8 cellular contexts compared by ENCODE assay signal in genomic region chr11:62786318-62787004, GRCh38. TPM values are rescaled to one million over a fixed set of nuclear protein-coding genes. Genes with fewer than 3 reads are reported as not detected.
DNase-seq lines count a peak whose midpoint lies in the region; ATAC-seq and TF ChIP-seq lines count a peak whose summit lies in the region.

No MANE protein-coding gene starts in this region.

- peak; percentile 60 for DNase-seq in DMS79 (lab: John Stamatoyannopoulos, UW)
- DNase-seq in RKO (ENCODE audit: low spot score): peak; percentile 89
- peak; percentile 81 for DNase-seq in activated T-helper 2 cell treated with anti-CD3 and anti-CD28 coated beads, Interferon-gamma antibody, Interleukin-2, Interleukin-4, amounts not matched to agents 10 μg/mL and 5 μg/mL and 100 μg/mL, durations not matched to agents 14 hours and 24 hours and 36 hours (ENCODE audit: low spot score)
- DNase-seq in fibroblast of lung (ENCODE audit: low read depth in 2 of 2): peak; percentile 68 to 78
- peak; percentile 73 to 90 (median 85) for DNase-seq in naive thymus-derived CD8-positive, alpha-beta T cell
- DNase-seq in stimulated activated naive B cell treated with anti-CD40 and anti-IgM and Interleukin-4, amounts not matched to agents 10 μg/mL and 1 μg/mL and 100 μg/mL, for 72 hours: peak; percentile 87

- peaks cover 46% of the 10 kb centered on the region for H3K36me3 Mint-ChIP-seq in activated T-helper 2 cell treated with anti-CD3 and anti-CD28 coated beads, Interferon-gamma antibody, Interleukin-2, Interleukin-4, amounts not matched to agents 10 μg/mL and 5 μg/mL and 100 μg/mL, durations not matched to agents 14 hours and 24 hours and 36 hours (ENCODE audit: low read depth)
- peaks cover 0 to 32% (median 0%) of the 10 kb centered on the region in 3 donors for H3K36me3 Mint-ChIP-seq in naive thymus-derived CD8-positive, alpha-beta T cell
- peaks cover 43 to 52% of the 10 kb centered on the region in 2 donors for H3K36me3 Mint-ChIP-seq in stimulated activated naive B cell treated with anti-CD40 and anti-IgM and Interleukin-4, amounts not matched to agents 10 μg/mL and 1 μg/mL and 100 μg/mL, for 72 hours

- no peaks in the 10 kb centered on the region for H3K27me3 Mint-ChIP-seq in activated T-helper 2 cell treated with anti-CD3 and anti-CD28 coated beads, Interferon-gamma antibody, Interleukin-2, Interleukin-4, amounts not matched to agents 10 μg/mL and 5 μg/mL and 100 μg/mL, durations not matched to agents 14 hours and 24 hours and 36 hours (ENCODE audit: low read depth)
- H3K27me3 Mint-ChIP-seq in naive thymus-derived CD8-positive, alpha-beta T cell: no peaks in the 10 kb centered on the region
- no peaks in the 10 kb centered on the region for H3K27me3 Mint-ChIP-seq in stimulated activated naive B cell treated with anti-CD40 and anti-IgM and Interleukin-4, amounts not matched to agents 10 μg/mL and 1 μg/mL and 100 μg/mL, for 72 hours

- peaks cover 14% of the 10 kb centered on the region for H3K4me1 ChIP-seq in fibroblast of lung (ENCODE audit: control insufficient read depth, extremely low read depth, insufficient read depth, low read length)

- POLR2A ChIA-PET in naive thymus-derived CD8-positive, alpha-beta T cell (lab: Charles Lee): interaction anchor here (0.5 to 12.0 kb wide), 28 partner anchors 10 to 233 kb away, joined by 3 to 314 read pairs (median 6); partner anchors contain the start of genes BSCL2, C11orf98, CSKMT and GANAB

- H3K27me3 ChIP-seq in fibroblast of lung (ENCODE audit: control insufficient read depth, insufficient read depth, low read length): no peaks in the 10 kb centered on the region

- intact Hi-C loops in activated T-helper 2 cell treated with anti-CD3 and anti-CD28 coated beads, Interferon-gamma antibody, Interleukin-2, Interleukin-4, amounts not matched to agents 10 μg/mL and 5 μg/mL and 100 μg/mL, durations not matched to agents 14 hours and 24 hours and 36 hours (cut with micrococcal nuclease): loop anchor here (1.0 to 2.0 kb wide), 8 partner anchors 15 to 94 kb away; partner anchors contain the start of genes HNRNPUL2, NXF1, SLC3A2 and STX5

- no peaks in the 10 kb centered on the region for H4K20me1 ChIP-seq in fibroblast of lung (ENCODE audit: control insufficient read depth, extremely low read depth, insufficient read depth, low read length)

- peaks cover 36% of the 10 kb centered on the region for H3K4me1 Mint-ChIP-seq in activated T-helper 2 cell treated with anti-CD3 and anti-CD28 coated beads, Interferon-gamma antibody, Interleukin-2, Interleukin-4, amounts not matched to agents 10 μg/mL and 5 μg/mL and 100 μg/mL, durations not matched to agents 14 hours and 24 hours and 36 hours (ENCODE audit: low read depth)
- peaks cover 13 to 48% (median 43%) of the 10 kb centered on the region in 4 donors for H3K4me1 Mint-ChIP-seq in naive thymus-derived CD8-positive, alpha-beta T cell
- H3K4me1 Mint-ChIP-seq in stimulated activated naive B cell treated with anti-CD40 and anti-IgM and Interleukin-4, amounts not matched to agents 10 μg/mL and 1 μg/mL and 100 μg/mL, for 72 hours: peaks cover 24 to 40% of the 10 kb centered on the region in 2 donors

- peak; percentile 51 for ATAC-seq in GM21737 (IDR thresholded peaks at IDR 0.05; ENCODE audit: unreplicated experiment)
- ATAC-seq in naive thymus-derived CD8-positive, alpha-beta T cell: peak; percentile 69 to 70
- ATAC-seq in stimulated activated naive B cell treated with anti-CD40 and anti-IgM and Interleukin-4, amounts not matched to agents 10 μg/mL and 1 μg/mL and 100 μg/mL, for 72 hours (replicated peaks): peak; percentile 82

- no peaks in the 10 kb centered on the region for H3K9me3 ChIP-seq in KOPT-K1 (ENCODE audit: insufficient read depth, low read length, poor library complexity, severe bottlenecking)
- no peaks in the 10 kb centered on the region for H3K9me3 ChIP-seq in fibroblast of lung (ENCODE audit: control insufficient read depth, insufficient read depth, low read depth, low read length)

- H2AFZ ChIP-seq in fibroblast of lung (ENCODE audit: low read length): peak overlapping the region; percentile 24

- peak overlapping the region; percentile 91 for H3K27ac ChIP-seq in KOPT-K1 (ENCODE audit: low read depth, low read length, poor library complexity, severe bottlenecking)
- peak overlapping the region; percentile 93 for H3K27ac ChIP-seq in fibroblast of lung (ENCODE audit: insufficient read depth, low read length)

- H3K9me3 Mint-ChIP-seq in activated T-helper 2 cell treated with anti-CD3 and anti-CD28 coated beads, Interferon-gamma antibody, Interleukin-2, Interleukin-4, amounts not matched to agents 10 μg/mL and 5 μg/mL and 100 μg/mL, durations not matched to agents 14 hours and 24 hours and 36 hours: no peaks in the 10 kb centered on the region
- H3K9me3 Mint-ChIP-seq in naive thymus-derived CD8-positive, alpha-beta T cell: no peaks in the 10 kb centered on the region
- no peaks in the 10 kb centered on the region for H3K9me3 Mint-ChIP-seq in stimulated activated naive B cell treated with anti-CD40 and anti-IgM and Interleukin-4, amounts not matched to agents 10 μg/mL and 1 μg/mL and 100 μg/mL, for 72 hours

- H3K79me2 ChIP-seq in fibroblast of lung (ENCODE audit: control insufficient read depth, insufficient read depth, low read length): peaks cover 36% of the 10 kb centered on the region

- H3K4me2 ChIP-seq in fibroblast of lung (ENCODE audit: extremely low read depth, insufficient read depth, low read length): peak overlapping the region; percentile 98

- H3K4me3 Mint-ChIP-seq in activated T-helper 2 cell treated with anti-CD3 and anti-CD28 coated beads, Interferon-gamma antibody, Interleukin-2, Interleukin-4, amounts not matched to agents 10 μg/mL and 5 μg/mL and 100 μg/mL, durations not matched to agents 14 hours and 24 hours and 36 hours (ENCODE audit: low read depth): peak overlapping the region; percentile 79
- H3K4me3 Mint-ChIP-seq in naive thymus-derived CD8-positive, alpha-beta T cell: peak overlapping the region; percentile 81 to 95 (median 86)
- peak overlapping the region; percentile 88 to 97 for H3K4me3 Mint-ChIP-seq in stimulated activated naive B cell treated with anti-CD40 and anti-IgM and Interleukin-4, amounts not matched to agents 10 μg/mL and 1 μg/mL and 100 μg/mL, for 72 hours

- H3K27ac Mint-ChIP-seq in activated T-helper 2 cell treated with anti-CD3 and anti-CD28 coated beads, Interferon-gamma antibody, Interleukin-2, Interleukin-4, amounts not matched to agents 10 μg/mL and 5 μg/mL and 100 μg/mL, durations not matched to agents 14 hours and 24 hours and 36 hours: peak overlapping the region; percentile 69
- peak overlapping the region; percentile 91 to 97 (median 94) for H3K27ac Mint-ChIP-seq in naive thymus-derived CD8-positive, alpha-beta T cell
- H3K27ac Mint-ChIP-seq in stimulated activated naive B cell treated with anti-CD40 and anti-IgM and Interleukin-4, amounts not matched to agents 10 μg/mL and 1 μg/mL and 100 μg/mL, for 72 hours: peak overlapping the region; percentile 97

- H3K36me3 ChIP-seq in KOPT-K1 (ENCODE audit: insufficient read depth, low read length) (peaks cover 57% of the 10 kb centered on the region), fibroblast of lung (ENCODE audit: control insufficient read depth, insufficient read depth, low read length) (peaks cover 12% of the 10 kb centered on the region)

- peak overlapping the region; percentile 53 to 99 (median 92) for H3K4me3 ChIP-seq in fibroblast of lung (replicated peaks in 1 of 4; ENCODE audit: control extremely low read depth in 1 of 4, insufficient read depth in 1 of 4, low read depth in 3 of 4, low read length in 4 of 4)

- peak; percentile 89 to 92 for TF ChIP-seq CTCF in fibroblast of lung (conservative IDR thresholded peaks at IDR 0.05 in 1 of 2, IDR thresholded peaks at IDR 0.05 in 1 of 2; ENCODE audit: low read depth in 1 of 2, low read length in 2 of 2)

- peak overlapping the region; percentile 89 for H3K9ac ChIP-seq in fibroblast of lung (ENCODE audit: insufficient read depth, low read length)

RNA-seq across cellular contexts. Expression of gene TMEM179B, which starts 0.7 kb away (rescaled TPM):
- total RNA-seq in activated T-helper 2 cell treated with anti-CD3 and anti-CD28 coated beads, Interferon-gamma antibody, Interleukin-2, Interleukin-4, amounts not matched to agents 10 μg/mL and 5 μg/mL and 100 μg/mL, durations not matched to agents 14 hours and 24 hours and 36 hours: 34.6 and 35.9 TPM in 2 replicates
- 27.5 and 41.9 TPM in 2 replicates for total RNA-seq in fibroblast of lung
- 64.8 and 69.5 TPM in 2 replicates for polyA plus RNA-seq in fibroblast of lung
- polyA plus RNA-seq in fibroblast of lung (2012): 65.6 and 75.1 TPM in 2 replicates
- polyA minus RNA-seq in fibroblast of lung (ENCODE audit: low replicate concordance): 104 and 112 TPM in 2 replicates
- 10 to 100 TPM; 66.2 to 71.5 TPM for total RNA-seq in naive thymus-derived CD8-positive, alpha-beta T cell
- 100 to 1,000 TPM; 109 to 126 (median 122) TPM for polyA plus RNA-seq in naive thymus-derived CD8-positive, alpha-beta T cell

RNA-seq across cellular contexts. Expression of gene TMEM223, which starts 5.3 kb away (rescaled TPM):
- 13.4 and 14.0 TPM in 2 replicates for total RNA-seq in activated T-helper 2 cell treated with anti-CD3 and anti-CD28 coated beads, Interferon-gamma antibody, Interleukin-2, Interleukin-4, amounts not matched to agents 10 μg/mL and 5 μg/mL and 100 μg/mL, durations not matched to agents 14 hours and 24 hours and 36 hours
- total RNA-seq in fibroblast of lung: 11.7 and 16.4 TPM in 2 replicates
- 14.4 and 15.4 TPM in 2 replicates for polyA plus RNA-seq in fibroblast of lung
- 10.2 and 11.1 TPM in 2 replicates for polyA plus RNA-seq in fibroblast of lung (2012)
- 1.1 and 3.6 TPM in 2 replicates for polyA minus RNA-seq in fibroblast of lung (ENCODE audit: low replicate concordance)
- total RNA-seq in naive thymus-derived CD8-positive, alpha-beta T cell: 10 to 100 TPM; 15.0 to 16.5 TPM
- 10 to 100 TPM; 39.1 to 57.8 (median 45.5) TPM for polyA plus RNA-seq in naive thymus-derived CD8-positive, alpha-beta T cell

RNA-seq across cellular contexts. Expression of gene TAF6L, which starts 15.3 kb away (rescaled TPM):
- 17.6 and 21.0 TPM in 2 replicates for total RNA-seq in activated T-helper 2 cell treated with anti-CD3 and anti-CD28 coated beads, Interferon-gamma antibody, Interleukin-2, Interleukin-4, amounts not matched to agents 10 μg/mL and 5 μg/mL and 100 μg/mL, durations not matched to agents 14 hours and 24 hours and 36 hours
- 16.7 and 18.8 TPM in 2 replicates for total RNA-seq in fibroblast of lung
- polyA plus RNA-seq in fibroblast of lung: 10.0 and 12.7 TPM in 2 replicates
- 8.8 and 11.7 TPM in 2 replicates for polyA plus RNA-seq in fibroblast of lung (2012)
- polyA minus RNA-seq in fibroblast of lung (ENCODE audit: low replicate concordance): 18.7 and 23.0 TPM in 2 replicates
- total RNA-seq in naive thymus-derived CD8-positive, alpha-beta T cell: 10 to 100 TPM; 28.6 to 34.9 TPM
- 10 to 100 TPM in 1 of 3 donors, 1 to 10 TPM in 2; 8.7 to 10.8 (median 8.9) TPM for polyA plus RNA-seq in naive thymus-derived CD8-positive, alpha-beta T cell

RNA-seq across cellular contexts. Expression of gene NXF1, which starts 18.8 kb away (rescaled TPM):
- 134 and 139 TPM in 2 replicates for total RNA-seq in activated T-helper 2 cell treated with anti-CD3 and anti-CD28 coated beads, Interferon-gamma antibody, Interleukin-2, Interleukin-4, amounts not matched to agents 10 μg/mL and 5 μg/mL and 100 μg/mL, durations not matched to agents 14 hours and 24 hours and 36 hours
- 14.9 and 17.2 TPM in 2 replicates for total RNA-seq in fibroblast of lung
- 27.8 and 43.7 TPM in 2 replicates for polyA plus RNA-seq in fibroblast of lung
- polyA plus RNA-seq in fibroblast of lung (2012): 32.3 and 43.7 TPM in 2 replicates
- polyA minus RNA-seq in fibroblast of lung (ENCODE audit: low replicate concordance): 104 and 111 TPM in 2 replicates
- 100 to 1,000 TPM; 185 to 191 TPM for total RNA-seq in naive thymus-derived CD8-positive, alpha-beta T cell
- polyA plus RNA-seq in naive thymus-derived CD8-positive, alpha-beta T cell: 10 to 100 TPM; 38.4 to 82.9 (median 62.8) TPM

RNA-seq across cellular contexts. Expression of gene POLR2G, which starts 25.1 kb away (rescaled TPM):
- total RNA-seq in activated T-helper 2 cell treated with anti-CD3 and anti-CD28 coated beads, Interferon-gamma antibody, Interleukin-2, Interleukin-4, amounts not matched to agents 10 μg/mL and 5 μg/mL and 100 μg/mL, durations not matched to agents 14 hours and 24 hours and 36 hours: 122 and 128 TPM in 2 replicates
- 68.8 and 80.6 TPM in 2 replicates for total RNA-seq in fibroblast of lung
- 216 and 228 TPM in 2 replicates for polyA plus RNA-seq in fibroblast of lung
- 145 and 168 TPM in 2 replicates for polyA plus RNA-seq in fibroblast of lung (2012)
- 85.1 and 181 TPM in 2 replicates for polyA minus RNA-seq in fibroblast of lung (ENCODE audit: low replicate concordance)
- 10 to 100 TPM; 87.8 to 94.0 TPM for total RNA-seq in naive thymus-derived CD8-positive, alpha-beta T cell
- polyA plus RNA-seq in naive thymus-derived CD8-positive, alpha-beta T cell: 100 to 1,000 TPM; 255 to 266 (median 259) TPM

Comparison
In these comparisons a context has a peak if more than half of its experiments do, and no peak if none do; other contexts are left out.
1. Peak in every context shown above with its lines: DNase-seq, ATAC-seq, H3K4me3 ChIP-seq and H3K27ac ChIP-seq.